Comparison of ENCODE assay signal across 2 cellular contexts in the genomic region with DNA sequence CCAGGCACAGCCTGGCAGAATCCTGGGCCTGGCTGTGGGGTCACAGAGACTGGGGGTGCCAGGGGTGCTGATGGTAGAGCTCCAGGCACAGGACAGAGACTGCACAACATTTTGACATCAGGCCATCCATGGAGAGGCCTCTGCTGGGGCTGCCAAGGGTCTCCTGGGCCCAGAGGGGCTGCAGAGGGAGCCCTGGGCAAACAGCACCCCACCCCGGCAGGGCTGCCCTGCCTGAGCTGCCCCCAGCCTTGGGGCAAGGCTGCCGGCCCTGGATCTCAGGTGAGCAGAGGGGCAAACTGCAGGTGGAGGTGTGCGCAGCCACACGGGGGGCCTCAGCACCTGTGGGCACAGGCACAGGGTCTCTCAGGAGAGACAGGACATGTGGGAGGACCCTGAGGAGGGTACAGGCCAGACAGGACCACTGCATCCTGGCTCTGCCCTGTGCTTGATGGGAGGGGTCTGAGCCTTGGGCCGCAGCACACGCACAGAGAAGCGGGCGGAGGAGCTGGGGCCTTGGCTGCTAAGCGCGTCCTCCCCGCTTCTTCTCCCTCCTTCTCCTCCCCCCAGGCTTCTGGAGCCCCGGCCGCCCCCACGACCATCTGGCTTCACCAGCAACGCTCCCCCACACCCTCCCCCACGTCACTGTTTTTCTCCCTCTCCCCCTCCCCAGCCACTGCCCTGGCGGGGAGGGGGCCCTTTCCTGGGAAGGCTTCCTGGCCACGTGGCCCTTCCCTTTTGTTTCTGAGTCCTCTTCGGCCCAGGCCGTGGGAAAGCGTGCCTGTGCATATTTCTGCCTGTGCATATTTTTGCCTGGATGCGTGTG.
A peak's percentile ranks its signal among the peaks of the same experiment; 100 is the strongest.
TF ChIP-seq lines count a peak whose summit lies in the region.

No MANE protein-coding gene starts in this region.

TF ChIP-seq in H1, 55 proteins besides CTCF, POLR2A, EP300 and RAD21:
- TF ChIP-seq, protein P1, sequence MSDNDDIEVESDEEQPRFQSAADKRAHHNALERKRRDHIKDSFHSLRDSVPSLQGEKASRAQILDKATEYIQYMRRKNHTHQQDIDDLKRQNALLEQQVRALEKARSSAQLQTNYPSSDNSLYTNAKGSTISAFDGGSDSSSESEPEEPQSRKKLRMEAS (IDR thresholded peaks at IDR 0.05) = peak; percentile 65
- no peak for TF ChIP-seq KDM4A (IDR thresholded peaks at IDR 0.05; ENCODE audit: low read depth, low read length, severe bottlenecking)
- TF ChIP-seq, protein P2, sequence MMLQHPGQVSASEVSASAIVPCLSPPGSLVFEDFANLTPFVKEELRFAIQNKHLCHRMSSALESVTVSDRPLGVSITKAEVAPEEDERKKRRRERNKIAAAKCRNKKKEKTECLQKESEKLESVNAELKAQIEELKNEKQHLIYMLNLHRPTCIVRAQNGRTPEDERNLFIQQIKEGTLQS (IDR thresholded peaks at IDR 0.05; ENCODE audit: insufficient read depth, low read depth, low read length) = 0 out of 2 replicates have a peak, but pooled peaks have one; percentile 7
- TF ChIP-seq, protein P3, sequence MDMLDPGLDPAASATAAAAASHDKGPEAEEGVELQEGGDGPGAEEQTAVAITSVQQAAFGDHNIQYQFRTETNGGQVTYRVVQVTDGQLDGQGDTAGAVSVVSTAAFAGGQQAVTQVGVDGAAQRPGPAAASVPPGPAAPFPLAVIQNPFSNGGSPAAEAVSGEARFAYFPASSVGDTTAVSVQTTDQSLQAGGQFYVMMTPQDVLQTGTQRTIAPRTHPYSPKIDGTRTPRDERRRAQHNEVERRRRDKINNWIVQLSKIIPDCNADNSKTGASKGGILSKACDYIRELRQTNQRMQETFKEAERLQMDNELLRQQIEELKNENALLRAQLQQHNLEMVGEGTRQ (IDR thresholded peaks at IDR 0.05; ENCODE audit: low read length) = 0 out of 2 replicates have a peak, but pooled peaks have one; percentile 24
- no peak for TF ChIP-seq SAP30 (IDR thresholded peaks at IDR 0.05; ENCODE audit: insufficient read depth, insufficient replicate concordance, low read length)
- TF ChIP-seq PHF8 (conservative IDR thresholded peaks at IDR 0.05; ENCODE audit: low read depth, low read length) = no peak

TF ChIP-seq in HepG2, 621 proteins besides CTCF, POLR2A, EP300 and RAD21:
- TF ChIP-seq CEBPG (CRISPR knock-in tag; IDR thresholded peaks at IDR 0.05) = no peak
- TF ChIP-seq ZFP82 (CRISPR knock-in tag; IDR thresholded peaks at IDR 0.05; ENCODE audit: borderline replicate concordance) = no peak
- TF ChIP-seq HES4 (CRISPR knock-in tag; IDR thresholded peaks at IDR 0.05; ENCODE audit: borderline replicate concordance) = no peak
- no peak for TF ChIP-seq ZNF451 (CRISPR knock-in tag; IDR thresholded peaks at IDR 0.05)
- no peak for TF ChIP-seq ZNF891 (CRISPR knock-in tag; IDR thresholded peaks at IDR 0.05)
- TF ChIP-seq, protein P4, sequence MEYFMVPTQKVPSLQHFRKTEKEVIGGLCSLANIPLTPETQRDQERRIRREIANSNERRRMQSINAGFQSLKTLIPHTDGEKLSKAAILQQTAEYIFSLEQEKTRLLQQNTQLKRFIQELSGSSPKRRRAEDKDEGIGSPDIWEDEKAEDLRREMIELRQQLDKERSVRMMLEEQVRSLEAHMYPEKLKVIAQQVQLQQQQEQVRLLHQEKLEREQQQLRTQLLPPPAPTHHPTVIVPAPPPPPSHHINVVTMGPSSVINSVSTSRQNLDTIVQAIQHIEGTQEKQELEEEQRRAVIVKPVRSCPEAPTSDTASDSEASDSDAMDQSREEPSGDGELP (IDR thresholded peaks at IDR 0.05; ENCODE audit: borderline replicate concordance, low read depth) = no peak
- TF ChIP-seq NCOA1 (CRISPR knock-in tag; IDR thresholded peaks at IDR 0.05) = no peak
- TF ChIP-seq, protein P5, sequence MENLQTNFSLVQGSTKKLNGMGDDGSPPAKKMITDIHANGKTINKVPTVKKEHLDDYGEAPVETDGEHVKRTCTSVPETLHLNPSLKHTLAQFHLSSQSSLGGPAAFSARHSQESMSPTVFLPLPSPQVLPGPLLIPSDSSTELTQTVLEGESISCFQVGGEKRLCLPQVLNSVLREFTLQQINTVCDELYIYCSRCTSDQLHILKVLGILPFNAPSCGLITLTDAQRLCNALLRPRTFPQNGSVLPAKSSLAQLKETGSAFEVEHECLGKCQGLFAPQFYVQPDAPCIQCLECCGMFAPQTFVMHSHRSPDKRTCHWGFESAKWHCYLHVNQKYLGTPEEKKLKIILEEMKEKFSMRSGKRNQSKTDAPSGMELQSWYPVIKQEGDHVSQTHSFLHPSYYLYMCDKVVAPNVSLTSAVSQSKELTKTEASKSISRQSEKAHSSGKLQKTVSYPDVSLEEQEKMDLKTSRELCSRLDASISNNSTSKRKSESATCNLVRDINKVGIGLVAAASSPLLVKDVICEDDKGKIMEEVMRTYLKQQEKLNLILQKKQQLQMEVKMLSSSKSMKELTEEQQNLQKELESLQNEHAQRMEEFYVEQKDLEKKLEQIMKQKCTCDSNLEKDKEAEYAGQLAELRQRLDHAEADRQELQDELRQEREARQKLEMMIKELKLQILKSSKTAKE (CRISPR knock-in tag; IDR thresholded peaks at IDR 0.05; ENCODE audit: borderline replicate concordance) = no peak
- no peak for TF ChIP-seq ZSCAN21 (CRISPR knock-in tag; IDR thresholded peaks at IDR 0.05; ENCODE audit: borderline replicate concordance)
- no peak for TF ChIP-seq REL (CRISPR knock-in tag; conservative IDR thresholded peaks at IDR 0.05)
- no peak for TF ChIP-seq MATR3 (CRISPR knock-in tag; IDR thresholded peaks at IDR 0.05)
- no peak for TF ChIP-seq NFYC (CRISPR knock-in tag; IDR thresholded peaks at IDR 0.05)
- no peak for TF ChIP-seq ZNF337 (CRISPR knock-in tag; IDR thresholded peaks at IDR 0.05; ENCODE audit: borderline replicate concordance, low read depth)
- TF ChIP-seq, protein P6, sequence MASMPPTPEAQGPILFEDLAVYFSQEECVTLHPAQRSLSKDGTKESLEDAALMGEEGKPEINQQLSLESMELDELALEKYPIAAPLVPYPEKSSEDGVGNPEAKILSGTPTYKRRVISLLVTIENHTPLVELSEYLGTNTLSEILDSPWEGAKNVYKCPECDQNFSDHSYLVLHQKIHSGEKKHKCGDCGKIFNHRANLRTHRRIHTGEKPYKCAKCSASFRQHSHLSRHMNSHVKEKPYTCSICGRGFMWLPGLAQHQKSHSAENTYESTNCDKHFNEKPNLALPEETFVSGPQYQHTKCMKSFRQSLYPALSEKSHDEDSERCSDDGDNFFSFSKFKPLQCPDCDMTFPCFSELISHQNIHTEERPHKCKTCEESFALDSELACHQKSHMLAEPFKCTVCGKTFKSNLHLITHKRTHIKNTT (CRISPR knock-in tag; IDR thresholded peaks at IDR 0.05) = no peak
- no peak for TF ChIP-seq GATA4 (IDR thresholded peaks at IDR 0.05; ENCODE audit: borderline replicate concordance, low read depth)
- TF ChIP-seq ZNF766 (CRISPR knock-in tag; IDR thresholded peaks at IDR 0.05; ENCODE audit: borderline replicate concordance) = no peak
- TF ChIP-seq ZNF446 (CRISPR knock-in tag; IDR thresholded peaks at IDR 0.05) = no peak
- TF ChIP-seq NKX3-1 (CRISPR knock-in tag; IDR thresholded peaks at IDR 0.05) = no peak
- no peak for TF ChIP-seq FIP1L1 (IDR thresholded peaks at IDR 0.05; ENCODE audit: borderline replicate concordance, insufficient read depth, low read depth, low read length)
- TF ChIP-seq EZH2 (conservative IDR thresholded peaks at IDR 0.05; ENCODE audit: low read depth, low read length) = no peak
